Comparison of ENCODE assay signal across 17 cellular contexts in the genomic region with DNA sequence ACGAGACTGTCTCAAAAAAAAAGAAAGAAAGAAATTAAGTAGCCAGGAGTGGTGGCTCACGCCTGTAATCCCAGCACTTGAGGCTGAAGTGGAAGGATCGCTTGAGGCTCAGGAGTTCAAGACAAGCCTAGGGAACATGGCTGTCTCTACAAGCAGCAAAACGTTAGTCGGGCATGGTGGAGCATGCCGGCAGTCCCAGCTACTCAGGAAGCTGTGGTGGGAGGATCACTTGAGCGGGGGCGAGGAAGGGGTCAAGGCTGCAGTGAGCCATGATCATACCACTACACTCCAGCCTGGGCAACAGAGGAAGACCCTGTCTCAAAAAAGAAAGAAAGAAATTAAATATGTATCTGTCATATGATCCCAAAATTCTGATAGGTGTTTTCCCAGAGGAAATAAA. TPM values are rescaled to one million over a fixed set of nuclear protein-coding genes. Genes with fewer than 3 reads are reported as not detected.
DNase-seq lines count a peak whose midpoint lies in the region; ATAC-seq and TF ChIP-seq lines count a peak whose summit lies in the region.
"Had no signal": no experiment of that assay in that cellular context is flagged by ENCODE, and none has a peak within 500 bp of the region (broad histone marks: within the 10 kb centered on the region; RNA-seq: fewer than 3 reads in every experiment).

No MANE protein-coding gene starts in this region.

- H3K4ac ChIP-seq in mesendoderm (ENCODE audit: low read depth, low read length) = no peak overlapping the region

- POLR2A ChIA-PET in CD4-positive, alpha-beta memory T cell (lab: Charles Lee; ENCODE audit: partially characterized antibody) = no interaction called here
- POLR2A ChIA-PET in activated CD8-positive, alpha-beta T cell treated with anti-CD3 and anti-CD28 coated beads for 36 hours (lab: Charles Lee) = no interaction called here

- no peaks in the 10 kb centered on the region for H3K27me3 ChIP-seq in CD4-positive, alpha-beta memory T cell (ENCODE audit: insufficient read depth, low read length)
- no peaks in the 10 kb centered on the region for H3K27me3 ChIP-seq in mesendoderm (ENCODE audit: insufficient read depth, low read length, poor library complexity)
- H3K27me3 ChIP-seq: gastroesophageal sphincter had no signal

- no peak overlapping the region for H3K4me3 ChIP-seq in CD4-positive, alpha-beta memory T cell (ENCODE audit: low read length in 2 of 2)
- no peak overlapping the region for H3K4me3 ChIP-seq in mesendoderm (ENCODE audit: low read length)
- H3K4me3 ChIP-seq: A549, gastroesophageal sphincter had no signal

- H3K56ac ChIP-seq in mesendoderm (ENCODE audit: low read length) = no peak overlapping the region

- no peak overlapping the region for H2BK120ac ChIP-seq in mesendoderm (ENCODE audit: low read depth, low read length)

- CTCF ChIA-PET in CD4-positive, alpha-beta memory T cell (lab: Charles Lee; ENCODE audit: partially characterized antibody) = interaction anchor here (1.0 kb wide), 1 partner anchor 16 kb away, joined by 3 read pairs; no protein-coding TSS in a partner anchor
- CTCF ChIA-PET in activated CD8-positive, alpha-beta T cell treated with anti-CD3 and anti-CD28 coated beads for 36 hours (lab: Charles Lee) = no interaction called here

- H3K4me1 ChIP-seq in CD4-positive, alpha-beta memory T cell (ENCODE audit: insufficient read depth, low read length) = peaks cover 22% of the 10 kb centered on the region
- H3K4me1 ChIP-seq in mesendoderm (ENCODE audit: control insufficient read depth, low read depth, low read length) = no peaks in the 10 kb centered on the region

- TF ChIP-seq CTCF in activated CD8-positive, alpha-beta T cell treated with anti-CD3 and anti-CD28 coated beads for 36 hours (IDR thresholded peaks at IDR 0.05) = no peak

- H3K9me3 ChIP-seq in CD4-positive, alpha-beta memory T cell (ENCODE audit: control insufficient read depth in 1 of 2, low read length in 2 of 2) = no peaks in the 10 kb centered on the region
- H3K9me3 ChIP-seq: A549, gastroesophageal sphincter, SK-N-SH had no signal

- no peak overlapping the region for H3K4me2 ChIP-seq in mesendoderm (ENCODE audit: low read length)
- H3K4me2 ChIP-seq: A549, SK-N-SH had no signal

- no peak overlapping the region for H2BK5ac ChIP-seq in mesendoderm (ENCODE audit: low read length)

- H2BK15ac ChIP-seq in mesendoderm (replicated peaks; ENCODE audit: low read depth) = no peak overlapping the region

- no peak overlapping the region for H3K23ac ChIP-seq in mesendoderm (ENCODE audit: low read length)

- no peak overlapping the region for H3K27ac ChIP-seq in CD4-positive, alpha-beta memory T cell (ENCODE audit: low read depth, low read length)
- H3K27ac ChIP-seq in mesendoderm (ENCODE audit: low read depth, low read length) = no peak overlapping the region
- H3K27ac ChIP-seq: A549, gastroesophageal sphincter had no signal

- no peak for ATAC-seq in activated CD8-positive, alpha-beta T cell treated with anti-CD3 and anti-CD28 coated beads for 36 hours
- no peak for ATAC-seq in HG03460 (IDR thresholded peaks at IDR 0.05; ENCODE audit: unreplicated experiment)
- ATAC-seq in GM19351 (IDR thresholded peaks at IDR 0.05; ENCODE audit: unreplicated experiment) = no peak
- ATAC-seq: A549, gastroesophageal sphincter, Panc1 had no signal

- no peak overlapping the region for H2AK5ac ChIP-seq in mesendoderm (ENCODE audit: low read length)

- H3K79me2 ChIP-seq in mesendoderm (ENCODE audit: control insufficient read depth, insufficient read depth, low read length) = peaks cover 15% of the 10 kb centered on the region

- H3K27ac Mint-ChIP-seq in activated CD4-positive, alpha-beta T cell treated with anti-CD3 and anti-CD28 coated beads, Interleukin-2, amount 10 ng/mL, durations not matched to agents 24 days and 14 days = peak overlapping the region; percentile 36
- H3K27ac Mint-ChIP-seq in CD4-positive, alpha-beta memory T cell = peak overlapping the region in 5 of 7 donors; percentile 43 to 86 (median 55)
- peak overlapping the region; percentile 72 for H3K27ac Mint-ChIP-seq in activated CD8-positive, alpha-beta T cell treated with anti-CD3 and anti-CD28 coated beads for 36 hours

- no peak overlapping the region for H4K8ac ChIP-seq in mesendoderm (ENCODE audit: low read depth, low read length)

- H3K36me3 ChIP-seq in CD4-positive, alpha-beta memory T cell (ENCODE audit: insufficient read depth, low read length) = no peaks in the 10 kb centered on the region
- H3K36me3 ChIP-seq in mesendoderm (ENCODE audit: control insufficient read depth, insufficient read depth, low read length) = no peaks in the 10 kb centered on the region

- peaks cover 33% of the 10 kb centered on the region for H3K4me1 Mint-ChIP-seq in activated CD4-positive, alpha-beta T cell treated with anti-CD3 and anti-CD28 coated beads, Interleukin-2, amount 10 ng/mL, durations not matched to agents 24 days and 14 days
- H3K4me1 Mint-ChIP-seq in CD4-positive, alpha-beta memory T cell = peaks cover 28 to 66% (median 39%) of the 10 kb centered on the region in 4 donors
- peaks cover 45% of the 10 kb centered on the region for H3K4me1 Mint-ChIP-seq in activated CD8-positive, alpha-beta T cell treated with anti-CD3 and anti-CD28 coated beads for 36 hours (ENCODE audit: low read depth)

- no peaks in the 10 kb centered on the region for H3K9me3 Mint-ChIP-seq in activated CD4-positive, alpha-beta T cell treated with anti-CD3 and anti-CD28 coated beads, Interleukin-2, amount 10 ng/mL, durations not matched to agents 24 days and 14 days
- peaks cover 0 to 6% (median 0%) of the 10 kb centered on the region in 8 donors for H3K9me3 Mint-ChIP-seq in CD4-positive, alpha-beta memory T cell
- H3K9me3 Mint-ChIP-seq in activated CD8-positive, alpha-beta T cell treated with anti-CD3 and anti-CD28 coated beads for 36 hours = peaks cover 1% of the 10 kb centered on the region

- H4K5ac ChIP-seq in mesendoderm (ENCODE audit: low read length) = no peak overlapping the region

- intact Hi-C loops in activated CD4-positive, alpha-beta T cell treated with anti-CD3 and anti-CD28 coated beads, Interleukin-2, amount 10 ng/mL, durations not matched to agents 24 days and 14 days (cut with micrococcal nuclease) = loop anchor here (10.0 kb wide), 1 partner anchor 99 kb away; no protein-coding TSS in a partner anchor
- intact Hi-C loops in CD4-positive, alpha-beta memory T cell (cut with micrococcal nuclease) = loop anchor here (10.0 kb wide), 1 partner anchor 489 kb away; the partner anchor contains the start of gene B4GALNT3
- intact Hi-C loops in activated CD8-positive, alpha-beta T cell treated with anti-CD3 and anti-CD28 coated beads for 36 hours (cut with micrococcal nuclease) = loop anchor here (10.0 kb wide), 1 partner anchor 379 kb away; no protein-coding TSS in a partner anchor

- peaks cover 7% of the 10 kb centered on the region for H3K79me1 ChIP-seq in mesendoderm (ENCODE audit: low read length)

- DNase-seq in activated CD4-positive, alpha-beta T cell treated with anti-CD3 and anti-CD28 coated beads, Interleukin-2, amount 10 ng/mL, durations not matched to agents 24 days and 14 days = no peak
- DNase-seq in activated CD4-positive, alpha-beta T cell treated with anti-CD3 and anti-CD28 coated beads for 48 hours = no peak
- no peak for DNase-seq in CD4-positive, alpha-beta memory T cell
- no peak for DNase-seq in activated CD8-positive, alpha-beta T cell treated with anti-CD3 and anti-CD28 coated beads for 36 hours
- DNase-seq in left kidney (ENCODE audit: low read depth, low spot score) (peak; percentile 34), mesendoderm (no peak)
- DNase-seq: amniotic stem cell, COR-L47, NCI-H1105 treated with DMSO at 0.1 percent for 48 hours, NCI-H2171, retina, SK-N-SH had no signal

- WGBS in mesendoderm (ENCODE audit: extremely low coverage, insufficient coverage, low lambda C conversion rate) = no CpG with 5 or more reads among the region's 8 CpGs

- no peaks in the 10 kb centered on the region for H3K27me3 Mint-ChIP-seq in activated CD4-positive, alpha-beta T cell treated with anti-CD3 and anti-CD28 coated beads, Interleukin-2, amount 10 ng/mL, durations not matched to agents 24 days and 14 days
- no peaks in the 10 kb centered on the region for H3K27me3 Mint-ChIP-seq in CD4-positive, alpha-beta memory T cell
- H3K27me3 Mint-ChIP-seq in activated CD8-positive, alpha-beta T cell treated with anti-CD3 and anti-CD28 coated beads for 36 hours = no peaks in the 10 kb centered on the region

- H3K4me3 Mint-ChIP-seq in activated CD4-positive, alpha-beta T cell treated with anti-CD3 and anti-CD28 coated beads, Interleukin-2, amount 10 ng/mL, durations not matched to agents 24 days and 14 days = peak overlapping the region; percentile 40
- H3K4me3 Mint-ChIP-seq in CD4-positive, alpha-beta memory T cell = peak overlapping the region in 1 of 8 donors; percentile 8
- H3K4me3 Mint-ChIP-seq in activated CD8-positive, alpha-beta T cell treated with anti-CD3 and anti-CD28 coated beads for 36 hours = no peak overlapping the region

- no peak overlapping the region for H3K18ac ChIP-seq in mesendoderm (ENCODE audit: low read length)

- H3K9ac ChIP-seq in mesendoderm (ENCODE audit: low read length) = no peak overlapping the region
- H3K9ac ChIP-seq: SK-N-SH had no signal

- H3K36me3 Mint-ChIP-seq in activated CD4-positive, alpha-beta T cell treated with anti-CD3 and anti-CD28 coated beads, Interleukin-2, amount 10 ng/mL, durations not matched to agents 24 days and 14 days (ENCODE audit: low read depth) = peaks cover 45% of the 10 kb centered on the region
- peaks cover 23 to 43% of the 10 kb centered on the region in 2 donors for H3K36me3 Mint-ChIP-seq in CD4-positive, alpha-beta memory T cell
- peaks cover 44% of the 10 kb centered on the region for H3K36me3 Mint-ChIP-seq in activated CD8-positive, alpha-beta T cell treated with anti-CD3 and anti-CD28 coated beads for 36 hours (ENCODE audit: low read depth)

RNA-seq across cellular contexts. Expression of gene RAD52, which starts 5.3 kb away (rescaled TPM):
- total RNA-seq in activated CD4-positive, alpha-beta T cell treated with anti-CD3 and anti-CD28 coated beads, Interleukin-2, amount 10 ng/mL, durations not matched to agents 24 days and 14 days = 15.2 and 15.7 TPM in 2 replicates
- total RNA-seq in CD4-positive, alpha-beta memory T cell = 10 to 100 TPM; 30.7 to 31.5 TPM
- 1 to 10 TPM in 1 of 2 donors, under 1 TPM in 1; 0.26 to 5.0 TPM for polyA plus RNA-seq in CD4-positive, alpha-beta memory T cell
- total RNA-seq in activated CD8-positive, alpha-beta T cell treated with anti-CD3 and anti-CD28 coated beads for 36 hours = 10 to 100 TPM; 14.9 to 16.3 TPM
- polyA plus RNA-seq in mesendoderm (2013, experiment 1 of 2) = 4.7 TPM
- 6.0 TPM for polyA plus RNA-seq in mesendoderm (2013, experiment 2 of 2)

RNA-seq across cellular contexts. Expression of gene ERC1, which starts 46.8 kb away (rescaled TPM):
- total RNA-seq in activated CD4-positive, alpha-beta T cell treated with anti-CD3 and anti-CD28 coated beads, Interleukin-2, amount 10 ng/mL, durations not matched to agents 24 days and 14 days = 30.8 and 31.6 TPM in 2 replicates
- 10 to 100 TPM; 34.3 to 41.7 TPM for total RNA-seq in CD4-positive, alpha-beta memory T cell
- 10 to 100 TPM in 1 of 2 donors, 1 to 10 TPM in 1; 4.0 to 23.2 TPM for polyA plus RNA-seq in CD4-positive, alpha-beta memory T cell
- total RNA-seq in activated CD8-positive, alpha-beta T cell treated with anti-CD3 and anti-CD28 coated beads for 36 hours = 10 to 100 TPM; 21.7 to 27.0 TPM
- 10.4 TPM for polyA plus RNA-seq in mesendoderm (2013, experiment 1 of 2)
- polyA plus RNA-seq in mesendoderm (2013, experiment 2 of 2) = 10.2 TPM
